8 cellular contexts compared by ENCODE assay signal in the genomic region with DNA sequence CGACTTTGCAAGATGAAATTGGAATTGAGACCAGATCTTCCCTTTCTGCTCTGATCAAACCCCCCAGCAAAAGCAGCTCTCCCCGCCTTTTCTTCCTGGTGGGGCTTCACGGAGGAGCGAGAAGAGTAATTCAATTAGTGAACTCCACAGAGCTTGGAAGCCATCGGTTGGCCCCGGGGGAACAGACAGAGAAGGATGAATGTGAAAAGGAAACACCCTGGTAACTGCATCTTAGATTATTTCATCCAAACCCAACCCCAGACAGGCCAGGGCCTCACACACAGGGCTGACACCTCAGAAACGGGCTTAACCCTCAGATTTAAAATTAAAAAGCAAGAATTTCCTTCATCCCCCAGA. TPM values are rescaled to one million over a fixed set of nuclear protein-coding genes. Genes with fewer than 3 reads are reported as not detected.
DNase-seq lines count a peak whose midpoint lies in the region; TF ChIP-seq lines count a peak whose summit lies in the region.

No MANE protein-coding gene starts in this region.

- POLR2A ChIA-PET in CD4-positive, alpha-beta memory T cell (lab: Charles Lee; ENCODE audit: partially characterized antibody), result interaction anchor here (0.9 to 9.5 kb wide), 6 partner anchors 8 to 91 kb away, joined by 3 to 75 read pairs (median 6); no protein-coding TSS in a partner anchor

- H3F3A ChIP-seq in MM.1S (ENCODE audit: insufficient read depth, low read length), result peaks cover 96% of the 10 kb centered on the region

- no peaks in the 10 kb centered on the region for H3K9me2 ChIP-seq in MM.1S (replicated peaks; ENCODE audit: insufficient read depth, low read length)

- peak overlapping the region; percentile 4 to 77 (median 66) for H3K4me3 Mint-ChIP-seq in CD4-positive, alpha-beta memory T cell

- H3K4me2 ChIP-seq in MM.1S (ENCODE audit: low read depth, low read length) (peak overlapping the region; percentile 99), parathyroid adenoma (ENCODE audit: low read length) (peak overlapping the region; percentile 16)

- no peaks in the 10 kb centered on the region for H3K36me3 ChIP-seq in CD4-positive, alpha-beta memory T cell (ENCODE audit: insufficient read depth, low read length)
- H3K36me3 ChIP-seq in MM.1S (replicated peaks; ENCODE audit: insufficient read depth, low read length) (no peaks in the 10 kb centered on the region), parathyroid adenoma (ENCODE audit: control insufficient read depth, insufficient read depth, low read length) (no peaks in the 10 kb centered on the region)

- H3K27me3 ChIP-seq in CD4-positive, alpha-beta memory T cell (ENCODE audit: insufficient read depth, low read length), result no peaks in the 10 kb centered on the region
- H3K27me3 ChIP-seq in MM.1S (replicated peaks; ENCODE audit: insufficient read depth, low read length) (no peaks in the 10 kb centered on the region), parathyroid adenoma (ENCODE audit: control insufficient read depth, insufficient read depth, low read length) (no peaks in the 10 kb centered on the region)

- H3K4me1 Mint-ChIP-seq in CD4-positive, alpha-beta memory T cell, result peaks cover 69 to 100% (median 83%) of the 10 kb centered on the region in 4 donors

- H3K27ac ChIP-seq in CD4-positive, alpha-beta memory T cell (ENCODE audit: low read depth, low read length), result peak overlapping the region; percentile 8
- H3K27ac ChIP-seq in MM.1S (ENCODE audit: low read length), result peak overlapping the region; percentile 97
- H3K27ac ChIP-seq in coronary artery, result peak overlapping the region; percentile 69 to 91
- peak overlapping the region; percentile 22 for H3K27ac ChIP-seq in parathyroid adenoma

- H3K9ac ChIP-seq in MM.1S (ENCODE audit: low read length) (peak overlapping the region; percentile 76), parathyroid adenoma (no peak overlapping the region)

- H3K9me3 ChIP-seq in CD4-positive, alpha-beta memory T cell (ENCODE audit: control insufficient read depth in 1 of 2, low read length in 2 of 2), result no peaks in the 10 kb centered on the region
- H3K9me3 ChIP-seq in MM.1S (replicated peaks; ENCODE audit: insufficient read depth, low read length) (no peaks in the 10 kb centered on the region), parathyroid adenoma (ENCODE audit: control insufficient read depth, low read length) (no peaks in the 10 kb centered on the region)

- H3K27ac Mint-ChIP-seq in CD4-positive, alpha-beta memory T cell, result peak overlapping the region; percentile 81 to 93 (median 86)

- H4K20me1 ChIP-seq in MM.1S (ENCODE audit: insufficient read depth, low read length), result 0 out of 2 replicates have a peak, but pooled peaks cover 2% of the 10 kb centered on the region

- no peaks in the 10 kb centered on the region for H3K9me3 Mint-ChIP-seq in CD4-positive, alpha-beta memory T cell

- peaks cover 0 to 1% of the 10 kb centered on the region in 2 donors for H3K27me3 Mint-ChIP-seq in CD4-positive, alpha-beta memory T cell

- no peak overlapping the region for H2AFZ ChIP-seq in MM.1S (ENCODE audit: low read length)
- no peak overlapping the region for H2AFZ ChIP-seq in parathyroid adenoma

- peaks cover 0 to 21% of the 10 kb centered on the region in 2 donors for H3K36me3 Mint-ChIP-seq in CD4-positive, alpha-beta memory T cell

- CTCF ChIA-PET in CD4-positive, alpha-beta memory T cell (lab: Charles Lee; ENCODE audit: partially characterized antibody), result interaction anchor here (0.9 to 1.0 kb wide), 3 partner anchors 8 to 100 kb away, joined by 3 read pairs; no protein-coding TSS in a partner anchor

- H3K4me3 ChIP-seq in CD4-positive, alpha-beta memory T cell (ENCODE audit: low read length in 2 of 2), result no peak overlapping the region
- H3K4me3 ChIP-seq in MM.1S (ENCODE audit: low read length) (peak overlapping the region; percentile 54), coronary artery (peak overlapping the region; percentile 50), parathyroid adenoma (ENCODE audit: low read depth, low read length) (no peak overlapping the region)

- H3K79me2 ChIP-seq in MM.1S (ENCODE audit: low read length) (peaks cover 100% of the 10 kb centered on the region), parathyroid adenoma (peaks cover 57% of the 10 kb centered on the region)

- H3K4me1 ChIP-seq in CD4-positive, alpha-beta memory T cell (ENCODE audit: insufficient read depth, low read length), result peaks cover 98% of the 10 kb centered on the region
- H3K4me1 ChIP-seq in MM.1S (ENCODE audit: low read length), result peaks cover 89% of the 10 kb centered on the region
- peaks cover 43% of the 10 kb centered on the region for H3K4me1 ChIP-seq in parathyroid adenoma

- intact Hi-C loops in CD4-positive, alpha-beta memory T cell (cut with micrococcal nuclease), result loop anchor here (1.0 kb wide), 1 partner anchor 8 kb away; no protein-coding TSS in a partner anchor

- TF ChIP-seq CTCF in MM.1S (IDR thresholded peaks at IDR 0.05; ENCODE audit: low read length) (no peak), coronary artery (IDR thresholded peaks at IDR 0.05) (no peak), parathyroid adenoma (IDR thresholded peaks at IDR 0.05) (no peak)

- DNase-seq in CD4-positive, alpha-beta memory T cell, result peak in 1 of 5 donors; percentile 42
- no peak for DNase-seq in MM.1S
- DNase-seq in coronary artery (ENCODE audit: low spot score), result no peak
- DNase-seq in NCI-H1436 (lab: John Stamatoyannopoulos, UW), result no peak
- DNase-seq in NCI-H1930 (lab: John Stamatoyannopoulos, UW), result no peak
- no peak for DNase-seq in NCI-H510A (lab: John Stamatoyannopoulos, UW)
- no peak for DNase-seq in NCI-H446 treated with DMSO at 0.1 percent for 48 hours (lab: John Stamatoyannopoulos, UW)

RNA-seq across cellular contexts. Expression of a gene that starts 18.3 kb away (rescaled TPM):
- total RNA-seq in CD4-positive, alpha-beta memory T cell, result 10 to 100 TPM; 31.0 to 31.2 TPM
- 1 to 10 TPM; 2.7 to 4.7 TPM for polyA plus RNA-seq in CD4-positive, alpha-beta memory T cell

Comparison
In these comparisons a context has a peak if more than half of its experiments do, and no peak if none do; other contexts are left out.
1. H3K27ac ChIP-seq: peak in every context shown above with its lines; median percentile 97 in MM.1S; 80 in coronary artery; 22 in parathyroid adenoma; 8 in CD4-positive, alpha-beta memory T cell.
2. H3K4me3 ChIP-seq: peak in MM.1S (single experiment) and coronary artery (single experiment); none in CD4-positive, alpha-beta memory T cell (0 of 2) and parathyroid adenoma (single experiment).